In genomic region chr9:4615778-4616177, GRCh38 we compare ENCODE assay signal across 1 cellular context.
A peak's percentile ranks its signal among the peaks of the same experiment; 100 is the strongest.
TF ChIP-seq lines count a peak whose summit lies in the region.

No MANE protein-coding gene starts in this region.

TF ChIP-seq in K562, 482 proteins besides CTCF, POLR2A, EP300 and RAD21:
- no peak for TF ChIP-seq ZNF280B (CRISPR knock-in tag; IDR thresholded peaks at IDR 0.05)
- peak; percentile 52 for TF ChIP-seq RBM25 (IDR thresholded peaks at IDR 0.05; ENCODE audit: low read depth, low read length, severe bottlenecking)
